ENCODE assay signal across 12 cellular contexts in the genomic region with DNA sequence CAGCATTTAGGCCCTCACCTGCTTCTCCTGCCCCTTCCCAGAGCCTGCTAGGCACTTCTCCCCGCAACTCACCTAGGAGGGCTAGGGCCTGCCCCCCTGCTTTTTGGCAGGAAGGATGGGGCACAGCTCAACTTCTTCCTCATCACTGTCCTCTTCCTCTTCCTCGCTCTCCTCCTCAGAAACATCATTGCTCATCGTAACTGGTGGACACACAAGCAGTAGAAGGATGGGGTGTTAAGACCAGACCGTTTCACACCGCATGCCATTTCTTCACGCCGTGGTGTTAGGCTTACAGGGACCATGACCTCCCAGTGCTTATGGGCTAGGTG. TPM values are rescaled to one million over a fixed set of nuclear protein-coding genes. Genes with fewer than 3 reads are reported as not detected.
DNase-seq lines count a peak whose midpoint lies in the region; ATAC-seq, FAIRE-seq and TF ChIP-seq lines count a peak whose summit lies in the region.
"Had no signal": no experiment of that assay in that cellular context is flagged by ENCODE, and none has a peak within 500 bp of the region (broad histone marks: within the 10 kb centered on the region; RNA-seq: fewer than 3 reads in every experiment).

No MANE protein-coding gene starts in this region.

- no peaks in the 10 kb centered on the region for H3K9me3 ChIP-seq in spleen
- no peaks in the 10 kb centered on the region for H3K9me3 ChIP-seq in pancreas

- intact Hi-C loops in spleen (cut with DNase I; ENCODE audit: low total_unique reads): loop anchor here (5.0 to 10.0 kb wide), 2 partner anchors 177 to 569 kb away; no protein-coding TSS in a partner anchor
- intact Hi-C loops in pancreas (cut with DNase I): loop anchor here in 1 of 3 donors (5.0 to 10.0 kb wide), 2 partner anchors 179 to 567 kb away; no protein-coding TSS in a partner anchor

- H3K4me1 ChIP-seq in spleen (peaks cover 14 to 85% (median 67%) of the 10 kb centered on the region in 6 donors), pancreas (peaks cover 3 to 19% (median 16%) of the 10 kb centered on the region in 3 donors)

- H3K36me3 ChIP-seq in spleen (peaks cover 0 to 30% (median 18%) of the 10 kb centered on the region in 6 donors), pancreas (peaks cover 0 to 16% (median 6%) of the 10 kb centered on the region in 3 donors)

- ATAC-seq in activated CD8-positive, alpha-beta memory T cell treated with anti-CD3 and anti-CD28 coated beads, Interleukin-2, amount 10 ng/mL, durations not matched to agents 7 days and 5 days: no peak
- ATAC-seq in central memory CD8-positive, alpha-beta T cell (replicated peaks; ENCODE audit: extremely low read depth, poor library complexity, severe bottlenecking): no peak
- ATAC-seq in HG03159 (IDR thresholded peaks at IDR 0.05; ENCODE audit: unreplicated experiment) (no peak), pancreas (no peak)

- TF ChIP-seq CTCF in NB4 (IDR thresholded peaks at IDR 0.05; ENCODE audit: low read depth, low read length) (no peak), spleen (IDR thresholded peaks at IDR 0.05 in 8 of 11, conservative IDR thresholded peaks at IDR 0.05 in 3 of 11) (no peak), pancreas (IDR thresholded peaks at IDR 0.05) (no peak)

- TF ChIP-seq POLR2A in NB4 (IDR thresholded peaks at IDR 0.05; ENCODE audit: extremely low read depth, insufficient read length) (no peak), spleen (IDR thresholded peaks at IDR 0.05) (no peak), GM12891 (IDR thresholded peaks at IDR 0.05; ENCODE audit: low read depth, low read length) (no peak)

- H3K27ac ChIP-seq in spleen (no peak overlapping the region), pancreas (no peak overlapping the region)

- H3K4me3 ChIP-seq in NB4 (ENCODE audit: low read depth, low read length) (peak overlapping the region; percentile 96), spleen (no peak overlapping the region), pancreas (no peak overlapping the region)

- peak overlapping the region; percentile 94 for H3K4me3 Mint-ChIP-seq in activated CD8-positive, alpha-beta memory T cell treated with anti-CD3 and anti-CD28 coated beads, Interleukin-2, amount 10 ng/mL, durations not matched to agents 7 days and 5 days
- peak overlapping the region; percentile 99 for H3K4me3 Mint-ChIP-seq in central memory CD8-positive, alpha-beta T cell

- no peak for FAIRE-seq in pancreas (lab: Jason Lieb, UNC)
- FAIRE-seq in GM12891 (lab: Jason Lieb, UNC): no peak
- FAIRE-seq: bronchial epithelial cell, small intestine had no signal

- H3K27ac Mint-ChIP-seq in activated CD8-positive, alpha-beta memory T cell treated with anti-CD3 and anti-CD28 coated beads, Interleukin-2, amount 10 ng/mL, durations not matched to agents 7 days and 5 days: peak overlapping the region; percentile 42
- H3K27ac Mint-ChIP-seq in central memory CD8-positive, alpha-beta T cell (ENCODE audit: low read depth): no peak overlapping the region

- 74 to 86% (median 80%) methylated on average over 7 of the region's 7 CpGs for whole genome bisulfite sequencing in spleen, 5 donors
- 74 to 81% methylated on average over 7 of the region's 7 CpGs for WGBS in pancreas, 2 donors

- H3K27me3 ChIP-seq in spleen (replicated peaks in 1 of 7) (peaks cover 0 to 37% (median 30%) of the 10 kb centered on the region in 7 donors), pancreas (no peaks in the 10 kb centered on the region)

- no peak for DNase-seq in activated CD8-positive, alpha-beta memory T cell treated with anti-CD3 and anti-CD28 coated beads, Interleukin-2, amount 10 ng/mL, durations not matched to agents 7 days and 5 days
- DNase-seq in activated CD8-positive, alpha-beta memory T cell treated with anti-CD3 and anti-CD28 coated beads for 24 hours: no peak
- DNase-seq in NB4 (ENCODE audit: low read depth) (no peak), spleen (peak; percentile 53), pancreas (no peak), GM12891 (ENCODE audit: insufficient read length, low spot score) (no peak)
- DNase-seq in central memory CD8-positive, alpha-beta T cell (ENCODE audit: low spot score in 2 of 2): no peak

- no peaks in the 10 kb centered on the region for H3K9me3 Mint-ChIP-seq in activated CD8-positive, alpha-beta memory T cell treated with anti-CD3 and anti-CD28 coated beads, Interleukin-2, amount 10 ng/mL, durations not matched to agents 7 days and 5 days (ENCODE audit: low read depth)
- H3K9me3 Mint-ChIP-seq in central memory CD8-positive, alpha-beta T cell: no peaks in the 10 kb centered on the region

- peaks cover 24% of the 10 kb centered on the region for H3K27me3 Mint-ChIP-seq in activated CD8-positive, alpha-beta memory T cell treated with anti-CD3 and anti-CD28 coated beads, Interleukin-2, amount 10 ng/mL, durations not matched to agents 7 days and 5 days
- H3K27me3 Mint-ChIP-seq in central memory CD8-positive, alpha-beta T cell: peaks cover 28% of the 10 kb centered on the region

- CTCF ChIA-PET in activated CD8-positive, alpha-beta memory T cell treated with anti-CD3 and anti-CD28 coated beads, Interleukin-2, amount 10 ng/mL, durations not matched to agents 7 days and 5 days (lab: Charles Lee): interaction anchor here (0.6 to 9.0 kb wide), 43 partner anchors 8 to 1100 kb away, joined by 3 to 198 read pairs (median 4); a partner anchor contains a TSS

- peaks cover 16% of the 10 kb centered on the region for H3K36me3 Mint-ChIP-seq in activated CD8-positive, alpha-beta memory T cell treated with anti-CD3 and anti-CD28 coated beads, Interleukin-2, amount 10 ng/mL, durations not matched to agents 7 days and 5 days
- H3K36me3 Mint-ChIP-seq in central memory CD8-positive, alpha-beta T cell (ENCODE audit: insufficient read depth): peaks cover 24% of the 10 kb centered on the region

- H3K4me1 Mint-ChIP-seq in activated CD8-positive, alpha-beta memory T cell treated with anti-CD3 and anti-CD28 coated beads, Interleukin-2, amount 10 ng/mL, durations not matched to agents 7 days and 5 days: peaks cover 51% of the 10 kb centered on the region
- peaks cover 54% of the 10 kb centered on the region for H3K4me1 Mint-ChIP-seq in central memory CD8-positive, alpha-beta T cell

TF ChIP-seq in GM12891, 5 proteins besides CTCF, POLR2A, EP300 and RAD21:
- TF ChIP-seq POLR2AphosphoS5 (IDR thresholded peaks at IDR 0.05; ENCODE audit: low read depth, low read length) (no peak), SPI1 (IDR thresholded peaks at IDR 0.05; ENCODE audit: low read depth, low read length) (no peak), POU2F2 (IDR thresholded peaks at IDR 0.05; ENCODE audit: low read depth, low read length) (no peak), PAX5 (IDR thresholded peaks at IDR 0.05; ENCODE audit: insufficient read depth, low read length, severe bottlenecking) (no peak), TAF1 (IDR thresholded peaks at IDR 0.05; ENCODE audit: low read depth, low read length) (no peak)
TF ChIP-seq in GM12891: peak in this region for 0.

RNA-seq across cellular contexts. Expression of a gene that starts 1.6 kb away (rescaled TPM):
- total RNA-seq in activated CD8-positive, alpha-beta memory T cell treated with anti-CD3 and anti-CD28 coated beads, Interleukin-2, amount 10 ng/mL, durations not matched to agents 7 days and 5 days: 10 to 100 TPM; 46.1 to 75.4 TPM
- total RNA-seq in spleen (10 to 100 TPM; 16.8 to 46.9 (median 24.6) TPM), pancreas (10 to 100 TPM; 13.2 to 23.3 (median 20.1) TPM)
- polyA plus RNA-seq in spleen (10 to 100 TPM; 33.5 to 54.6 (median 44.2) TPM), pancreas (10 to 100 TPM; 16.2 to 17.0 TPM)
- polyA plus RNA-seq in GM12891 (2012; ENCODE audit: low read depth, missing spikeins): 80.2 TPM

RNA-seq across cellular contexts. Expression of a gene that starts 5.7 kb away (rescaled TPM):
- not detected for total RNA-seq in activated CD8-positive, alpha-beta memory T cell treated with anti-CD3 and anti-CD28 coated beads, Interleukin-2, amount 10 ng/mL, durations not matched to agents 7 days and 5 days
- total RNA-seq in spleen (not detected), pancreas (not detected)
- polyA plus RNA-seq in spleen (under 1 TPM in 2 of 3 donors, not detected in 1; 0.11 TPM), pancreas (not detected)
- polyA plus RNA-seq in GM12891 (2012; ENCODE audit: low read depth, missing spikeins): 0.15 TPM
- total RNA-seq: fibroblast of villous mesenchyme had no signal
- polyA plus RNA-seq: BJ had no signal

RNA-seq across cellular contexts. Expression of a gene that starts 36.6 kb away (rescaled TPM):
- total RNA-seq in activated CD8-positive, alpha-beta memory T cell treated with anti-CD3 and anti-CD28 coated beads, Interleukin-2, amount 10 ng/mL, durations not matched to agents 7 days and 5 days: 100 to 1,000 TPM; 120 to 139 TPM
- total RNA-seq in spleen: 100 to 1,000 TPM; 143 to 234 (median 172) TPM
- 10 to 100 TPM; 65.7 to 87.0 (median 68.3) TPM for polyA plus RNA-seq in spleen
- total RNA-seq in pancreas: 10 to 100 TPM; 29.3 to 57.3 (median 32.2) TPM
- 10 to 100 TPM; 29.8 to 47.2 TPM for polyA plus RNA-seq in pancreas
- polyA plus RNA-seq in GM12891 (2012; ENCODE audit: low read depth, missing spikeins): 67.5 TPM
